Comparison of ENCODE assay signal across 24 cellular contexts in genomic region chr4:61299316-61299715, GRCh38.
DNase-seq lines count a peak whose midpoint lies in the region; ATAC-seq, FAIRE-seq and TF ChIP-seq lines count a peak whose summit lies in the region.
"Had no signal": no experiment of that assay in that cellular context is flagged by ENCODE, and none has a peak within 500 bp of the region (broad histone marks: within the 10 kb centered on the region; RNA-seq: fewer than 3 reads in every experiment).

No MANE protein-coding gene starts in this region.

- no TSS peak for BruUV-seq in K562 (replicated peaks; lab: Mats Ljungman, UMichigan)

- WGBS in A549 (ENCODE audit: missing lambda C conversion rate), result 14% methylated on average over 4 of the region's 4 CpGs
- 1% methylated on average over 4 of the region's 4 CpGs for WGBS in K562 (ENCODE audit: insufficient coverage, low coverage, missing lambda C conversion rate)

- H3K9me3 ChIP-seq in A549 (no peaks in the 10 kb centered on the region), K562 (replicated peaks; ENCODE audit: control insufficient read depth, insufficient read depth, low read depth, low read length) (no peaks in the 10 kb centered on the region), neural progenitor cell (ENCODE audit: low read depth) (no peaks in the 10 kb centered on the region)
- H3K9me3 ChIP-seq: MG63 had no signal

- no peak overlapping the region for H3K4me3 Mint-ChIP-seq in GM23338
- no peak overlapping the region for H3K4me3 Mint-ChIP-seq in neural progenitor cell
- H3K4me3 Mint-ChIP-seq in natural killer cell, result no peak overlapping the region
- H3K4me3 Mint-ChIP-seq: B cell; CD8-positive, alpha-beta T cell had no signal

- peaks cover 5% of the 10 kb centered on the region for H3K27me3 Mint-ChIP-seq in GM23338 (ENCODE audit: insufficient read depth, low read depth, poor library complexity)
- no peaks in the 10 kb centered on the region for H3K27me3 Mint-ChIP-seq in neural progenitor cell (ENCODE audit: insufficient read depth, low read depth)
- no peaks in the 10 kb centered on the region for H3K27me3 Mint-ChIP-seq in natural killer cell (ENCODE audit: low read depth in 2 of 2)
- H3K27me3 Mint-ChIP-seq: B cell had no signal

- H3K4me1 Mint-ChIP-seq in GM23338 (peaks cover 51% of the 10 kb centered on the region), neural progenitor cell (peaks cover 36% of the 10 kb centered on the region), natural killer cell (no peaks in the 10 kb centered on the region)
- H3K4me1 Mint-ChIP-seq: B cell had no signal

- H3K9ac ChIP-seq in K562 (ENCODE audit: insufficient read depth in 1 of 2, low read depth in 2 of 2, low read length in 2 of 2) (no peak overlapping the region), neural progenitor cell (no peak overlapping the region)

- H3K27ac Mint-ChIP-seq in GM23338, result 0 out of 2 replicates have a peak overlapping the region, but pooled peaks have one; percentile 70
- no peak overlapping the region for H3K27ac Mint-ChIP-seq in neural progenitor cell
- H3K27ac Mint-ChIP-seq in natural killer cell, result no peak overlapping the region
- H3K27ac Mint-ChIP-seq: B cell; CD8-positive, alpha-beta T cell had no signal

- H3K36me3 ChIP-seq in GM23338 (ENCODE audit: insufficient read depth), result no peaks in the 10 kb centered on the region
- H3K36me3 ChIP-seq in K562 (ENCODE audit: control insufficient read depth, insufficient read depth, low read length), result no peaks in the 10 kb centered on the region
- H3K36me3 ChIP-seq in neural progenitor cell, result no peaks in the 10 kb centered on the region
- H3K36me3 ChIP-seq: MG63 had no signal

- H4K20me1 ChIP-seq in GM23338 (replicated peaks; ENCODE audit: insufficient read depth) (no peaks in the 10 kb centered on the region), K562 (replicated peaks; ENCODE audit: control insufficient read depth, insufficient read depth, low read length) (no peaks in the 10 kb centered on the region), neural progenitor cell (ENCODE audit: low read depth) (peaks cover 29% of the 10 kb centered on the region)

- H3K27me3 ChIP-seq in GM23338 (ENCODE audit: insufficient read depth) (no peaks in the 10 kb centered on the region), K562 (ENCODE audit: control insufficient read depth in 2 of 2, insufficient read depth in 2 of 2, low read length in 2 of 2) (no peaks in the 10 kb centered on the region), neural progenitor cell (no peaks in the 10 kb centered on the region)
- H3K27me3 ChIP-seq: MG63 had no signal

- POLR2A ChIA-PET in A549 (lab: Yijun Ruan, JAX) (no interaction called here), K562 (lab: Yijun Ruan, JAX) (no interaction called here)

- in situ Hi-C loops in K562 (cut with MboI), result no loop called here

- H3K4me2 ChIP-seq in A549 (no peak overlapping the region), GM23338 (no peak overlapping the region), K562 (ENCODE audit: insufficient read depth, low read length) (no peak overlapping the region), neural progenitor cell (no peak overlapping the region)
- H3K4me2 ChIP-seq: PC-9 had no signal

- ATAC-seq in A549 (no peak), GM23338 (no peak), K562 (no peak), natural killer cell (no peak), HG03175 (IDR thresholded peaks at IDR 0.05; ENCODE audit: unreplicated experiment) (no peak)
- ATAC-seq: CD8-positive, alpha-beta T cell; HCT116 had no signal

- TF ChIP-seq RAD21 in A549 (conservative IDR thresholded peaks at IDR 0.05 in 1 of 2, IDR thresholded peaks at IDR 0.05 in 1 of 2), result no peak
- TF ChIP-seq RAD21 in K562 (CRISPR knock-in tag; conservative IDR thresholded peaks at IDR 0.05 in 1 of 2, IDR thresholded peaks at IDR 0.05 in 1 of 2), result no peak

- H3K4me3 ChIP-seq in A549 (no peak overlapping the region), GM23338 (no peak overlapping the region), K562 (no peak overlapping the region), neural progenitor cell (no peak overlapping the region)
- H3K4me3 ChIP-seq: MG63, PC-9 had no signal

- intact Hi-C loops in K562 (cut with micrococcal nuclease) (no loop called here), natural killer cell (cut with micrococcal nuclease) (no loop called here)

- H3K27ac ChIP-seq in A549 (no peak overlapping the region), GM23338 (ENCODE audit: low read depth) (0 out of 2 replicates have a peak overlapping the region, but pooled peaks have one; percentile 12), K562 (ENCODE audit: extremely low read depth, low read depth, low read length) (no peak overlapping the region), neural progenitor cell (peak overlapping the region; percentile 72)
- H3K27ac ChIP-seq: C4-2B, PC-9 had no signal

- TF ChIP-seq EP300 in A549 (IDR thresholded peaks at IDR 0.05), result no peak
- no peak for TF ChIP-seq EP300 in K562 (IDR thresholded peaks at IDR 0.05; ENCODE audit: low read length)

- CTCF ChIA-PET in A549 (lab: Yijun Ruan, JAX) (no interaction called here), K562 (lab: Yijun Ruan, JAX; ENCODE audit: low intra/inter-chr PET ratio) (no interaction called here)

- TF ChIP-seq POLR2A in A549 (IDR thresholded peaks at IDR 0.05; ENCODE audit: low read length) (no peak), K562 (conservative IDR thresholded peaks at IDR 0.05) (no peak)

- no peaks in the 10 kb centered on the region for H3K9me3 Mint-ChIP-seq in GM23338
- peaks cover 3% of the 10 kb centered on the region for H3K9me3 Mint-ChIP-seq in neural progenitor cell
- H3K9me3 Mint-ChIP-seq in natural killer cell, result peaks cover 6 to 10% of the 10 kb centered on the region in 2 donors

- H2AFZ ChIP-seq in GM23338 (no peak overlapping the region), K562 (ENCODE audit: low read depth, low read length) (no peak overlapping the region), neural progenitor cell (replicated peaks) (no peak overlapping the region)
- H2AFZ ChIP-seq: PC-9 had no signal

- FAIRE-seq in A549 (lab: Jason Lieb, UNC) (no peak), K562 (lab: Jason Lieb, UNC) (no peak)
- FAIRE-seq: GM12892 had no signal

- H3F3A ChIP-seq in GM23338 (replicated peaks; ENCODE audit: low read depth) (no peaks in the 10 kb centered on the region), neural progenitor cell (ENCODE audit: low read depth) (peaks cover 28% of the 10 kb centered on the region)

- no peaks in the 10 kb centered on the region for H3K4me1 ChIP-seq in A549
- H3K4me1 ChIP-seq in GM23338 (ENCODE audit: insufficient read depth), result peaks cover 27% of the 10 kb centered on the region
- no peaks in the 10 kb centered on the region for H3K4me1 ChIP-seq in K562 (replicated peaks in 1 of 2; ENCODE audit: control insufficient read depth in 2 of 2, insufficient read depth in 2 of 2, low read length in 2 of 2)
- H3K4me1 ChIP-seq in neural progenitor cell, result peaks cover 82% of the 10 kb centered on the region

- 0 out of 2 replicates have a peak, but pooled peaks cover 2% of the 10 kb centered on the region for H3K79me2 ChIP-seq in GM23338 (replicated peaks; ENCODE audit: insufficient read depth)
- H3K79me2 ChIP-seq in K562 (ENCODE audit: control insufficient read depth, insufficient read depth, low read length), result no peaks in the 10 kb centered on the region
- peaks cover 80% of the 10 kb centered on the region for H3K79me2 ChIP-seq in neural progenitor cell (ENCODE audit: low read depth)

- H3K9me2 ChIP-seq in GM23338 (ENCODE audit: insufficient read depth), result no peaks in the 10 kb centered on the region

- DNase-seq in A549 (ENCODE audit: low read depth in 1 of 2, low spot score in 1 of 2) (no peak), GM23338 (ENCODE audit: low spot score) (no peak), K562 (ENCODE audit: extremely low read depth in 1 of 4, low spot score in 3 of 4) (no peak), neural progenitor cell (ENCODE audit: low spot score) (no peak), natural killer cell (no peak), SIG-M5 (lab: John Stamatoyannopoulos, UW) (no peak)
- DNase-seq: CD8-positive, alpha-beta T cell; DMS153; DND-41; Kasumi-1; MG63; NCI-H1105 treated with DMSO at 0.1 percent for 48 hours; NCI-H146; NCI-H2029; NCI-H226; NCI-H510A; NCI-H774; PC-9; Right ventricle myocardium superior had no signal

- H3K36me3 Mint-ChIP-seq in GM23338 (ENCODE audit: low read depth) (no peaks in the 10 kb centered on the region), neural progenitor cell (peaks cover 13% of the 10 kb centered on the region), natural killer cell (no peaks in the 10 kb centered on the region)
- H3K36me3 Mint-ChIP-seq: CD8-positive, alpha-beta T cell had no signal

- no peaks in the 10 kb centered on the region for H3K9me1 ChIP-seq in K562 (ENCODE audit: control insufficient read depth, insufficient read depth, low read length)

- TF ChIP-seq CTCF in A549 (IDR thresholded peaks at IDR 0.05) (no peak), GM23338 (conservative IDR thresholded peaks at IDR 0.05; ENCODE audit: low read depth in 2 of 2) (no peak), K562 (IDR thresholded peaks at IDR 0.05 in 2 of 3, conservative IDR thresholded peaks at IDR 0.05 in 1 of 3; ENCODE audit: insufficient read depth in 2 of 3, low read depth in 1 of 3, low read length in 3 of 3) (no peak), neural progenitor cell (IDR thresholded peaks at IDR 0.05) (no peak), natural killer cell (IDR thresholded peaks at IDR 0.05) (no peak)

TF ChIP-seq in A549, 52 proteins besides CTCF, POLR2A, EP300 and RAD21 (continues in another document):
- TF ChIP-seq CHD4 (IDR thresholded peaks at IDR 0.05; ENCODE audit: borderline replicate concordance) (no peak), NR3C1 (IDR thresholded peaks at IDR 0.05) (no peak)

TF ChIP-seq in K562, 482 proteins besides CTCF, POLR2A, EP300 and RAD21 (continues in another document):
- TF ChIP-seq ZNF764 (CRISPR knock-in tag; IDR thresholded peaks at IDR 0.05; ENCODE audit: low read depth) (no peak), POLR2H (tag; IDR thresholded peaks at IDR 0.05; ENCODE audit: low read depth) (no peak), ARID1B (IDR thresholded peaks at IDR 0.05) (no peak), CBFB (CRISPR knock-in tag; IDR thresholded peaks at IDR 0.05) (no peak), TFE3 (CRISPR knock-in tag; IDR thresholded peaks at IDR 0.05) (peak; percentile 15; the same call in 1 of the 2 replicates), SPI1 (IDR thresholded peaks at IDR 0.05; ENCODE audit: borderline replicate concordance, low read depth, low read length) (no peak), MEF2D (tag; conservative IDR thresholded peaks at IDR 0.05; ENCODE audit: low read depth) (no peak)

Comparison
In these comparisons a context has a peak if more than half of its experiments do, and no peak if none do; other contexts are left out.
1. H3K27ac ChIP-seq: peak in GM23338 (single experiment) and neural progenitor cell (single experiment); none in A549 (0 of 2) and K562 (single experiment).
2. Of the 35 proteins assayed by ChIP-seq in both K562 and A549: peak only in K562: none; only in A549: MAFK; in both: none; in neither: 34.